In genomic region chr3:161430307-161430706, GRCh38 we compare ENCODE assay signal across 20 cellular contexts. TPM values are rescaled to one million over a fixed set of nuclear protein-coding genes. Genes with fewer than 3 reads are reported as not detected.
"Had no signal": no experiment of that assay in that cellular context is flagged by ENCODE, and none has a peak within 500 bp of the region (broad histone marks: within the 10 kb centered on the region; RNA-seq: fewer than 3 reads in every experiment).

No MANE protein-coding gene starts in this region.

- ATAC-seq: esophagus mucosa; left lobe of liver; natural killer cell; stimulated activated memory B cell treated with anti-CD40 and anti-IgM and Interleukin-4, amounts not matched to agents 10 μg/mL and 1 μg/mL and 100 μg/mL, for 72 hours; upper lobe of right lung had no signal

- FAIRE-seq: endometrium, frontal cortex had no signal

- H3K9ac ChIP-seq: neural progenitor cell, parathyroid adenoma had no signal

- H3K4me1 ChIP-seq: parathyroid adenoma, tibial artery, upper lobe of right lung, vagina had no signal

- H3K4me1 Mint-ChIP-seq: natural killer cell; stimulated activated memory B cell treated with anti-CD40 and anti-IgM and Interleukin-4, amounts not matched to agents 10 μg/mL and 1 μg/mL and 100 μg/mL, for 72 hours had no signal

- H3K9me3 ChIP-seq: tibial artery, upper lobe of right lung, vagina had no signal

- H2AFZ ChIP-seq: neural progenitor cell, parathyroid adenoma had no signal

- H3K27ac Mint-ChIP-seq: natural killer cell; neural progenitor cell; stimulated activated memory B cell treated with anti-CD40 and anti-IgM and Interleukin-4, amounts not matched to agents 10 μg/mL and 1 μg/mL and 100 μg/mL, for 72 hours; stimulated activated naive CD8-positive, alpha-beta T cell treated with anti-CD3 and anti-CD28 coated beads, Interleukin-15, Interleukin-2, amounts not matched to agents 100 ng/mL and 50 ng/mL, for 24 hours had no signal

- H3K36me3 Mint-ChIP-seq: natural killer cell; neural progenitor cell; stimulated activated memory B cell treated with anti-CD40 and anti-IgM and Interleukin-4, amounts not matched to agents 10 μg/mL and 1 μg/mL and 100 μg/mL, for 72 hours had no signal

- H3K4me2 ChIP-seq: neural progenitor cell had no signal

- H3K4me3 Mint-ChIP-seq: natural killer cell; neural progenitor cell; stimulated activated memory B cell treated with anti-CD40 and anti-IgM and Interleukin-4, amounts not matched to agents 10 μg/mL and 1 μg/mL and 100 μg/mL, for 72 hours; stimulated activated naive CD8-positive, alpha-beta T cell treated with anti-CD3 and anti-CD28 coated beads, Interleukin-15, Interleukin-2, amounts not matched to agents 100 ng/mL and 50 ng/mL, for 24 hours had no signal

- H3K27ac ChIP-seq: neural progenitor cell, parathyroid adenoma, tibial artery, upper lobe of right lung, vagina had no signal

- H3K27me3 ChIP-seq: neural progenitor cell, tibial artery, upper lobe of right lung, vagina had no signal

- DNase-seq: effector memory CD4-positive, alpha-beta T cell; islet precursor cell; mammary epithelial cell; natural killer cell; stimulated activated CD4-positive, alpha-beta T cell treated with anti-CD3 and anti-CD28 coated beads, Interleukin-4, amount 100 ng/mL, for 24 hours; tibial artery; upper lobe of right lung had no signal

- H3K79me2 ChIP-seq: parathyroid adenoma had no signal

- H3K36me3 ChIP-seq: neural progenitor cell, tibial artery, upper lobe of right lung, vagina had no signal

- H3K9me3 Mint-ChIP-seq: natural killer cell; neural progenitor cell; stimulated activated memory B cell treated with anti-CD40 and anti-IgM and Interleukin-4, amounts not matched to agents 10 μg/mL and 1 μg/mL and 100 μg/mL, for 72 hours; stimulated activated naive CD8-positive, alpha-beta T cell treated with anti-CD3 and anti-CD28 coated beads, Interleukin-15, Interleukin-2, amounts not matched to agents 100 ng/mL and 50 ng/mL, for 24 hours had no signal

- H3K4me3 ChIP-seq: neural progenitor cell, tibial artery, upper lobe of right lung, vagina had no signal

RNA-seq across cellular contexts. Expression of gene SPTSSB, which starts 59.0 kb away (rescaled TPM):
- total RNA-seq: mesenteric fat pad, myocyte, pulmonary artery endothelial cell, upper lobe of right lung had no signal
- polyA plus RNA-seq: fibroblast of lung had no signal
